Comparison of ENCODE assay signal across 12 cellular contexts in genomic region chr1:246597340-246597739, GRCh38. TPM values are rescaled to one million over a fixed set of nuclear protein-coding genes. Genes with fewer than 3 reads are reported as not detected.
DNase-seq lines count a peak whose midpoint lies in the region; ATAC-seq and TF ChIP-seq lines count a peak whose summit lies in the region.
"Had no signal": no experiment of that assay in that cellular context is flagged by ENCODE, and none has a peak within 500 bp of the region (broad histone marks: within the 10 kb centered on the region; RNA-seq: fewer than 3 reads in every experiment).

No MANE protein-coding gene starts in this region.

- peaks cover 38% of the 10 kb centered on the region for H3K4me1 Mint-ChIP-seq in chondrocyte (ENCODE audit: low read depth)

- H3K4me3 Mint-ChIP-seq in chondrocyte (ENCODE audit: unreplicated experiment), result no peak overlapping the region
- H3K4me3 Mint-ChIP-seq: activated naive CD4-positive, alpha-beta T cell treated with anti-CD3 and anti-CD28 coated beads for 36 hours; stimulated activated naive CD8-positive, alpha-beta T cell treated with anti-CD3 and anti-CD28 coated beads, Interleukin-15, amount 100 ng/mL, for 72 hours; T-helper 2 cell treated with Interferon-gamma antibody and Interleukin-4, amounts not matched to agents 5 μg/mL and 100 μg/mL, for 36 hours had no signal

- ATAC-seq in Right ventricle myocardium inferior, result peak; percentile 90
- ATAC-seq in GM18520 (IDR thresholded peaks at IDR 0.05; ENCODE audit: unreplicated experiment), result no peak
- ATAC-seq: sciatic nerve; stimulated activated naive CD8-positive, alpha-beta T cell treated with anti-CD3 and anti-CD28 coated beads, Interleukin-15, amount 100 ng/mL, for 72 hours had no signal

- no peak for TF ChIP-seq CTCF in chondrocyte (IDR thresholded peaks at IDR 0.05)

- H3K27me3 Mint-ChIP-seq in chondrocyte (ENCODE audit: low read depth), result no peaks in the 10 kb centered on the region
- H3K27me3 Mint-ChIP-seq: stimulated activated naive CD8-positive, alpha-beta T cell treated with anti-CD3 and anti-CD28 coated beads, Interleukin-15, amount 100 ng/mL, for 72 hours had no signal

- intact Hi-C loops in Right ventricle myocardium inferior (cut with DNase I) (loop anchor here (2.0 kb wide), 1 partner anchor 31 kb away; the partner anchor contains the start of genes CNST and TFB2M), cardiac septum (cut with DNase I) (no loop called here)

- no peak for DNase-seq in Right ventricle myocardium inferior (ENCODE audit: missing footprints)
- DNase-seq in cardiac septum (ENCODE audit: low spot score), result no peak
- no peak for DNase-seq in chondrocyte (ENCODE audit: low spot score)
- peak; percentile 23 for DNase-seq in left kidney (ENCODE audit: low read depth, low spot score)
- no peak for DNase-seq in CD1c-positive myeloid dendritic cell (ENCODE audit: extremely low spot score)
- no peak for DNase-seq in A172 (ENCODE audit: low spot score)
- DNase-seq in activated naive CD4-positive, alpha-beta T cell treated with Interleukin-2 at 50 U/mL for 16 hours, result no peak
- DNase-seq: activated naive CD4-positive, alpha-beta T cell treated with anti-CD3 and anti-CD28 coated beads for 36 hours; stimulated activated naive CD8-positive, alpha-beta T cell treated with anti-CD3 and anti-CD28 coated beads, Interleukin-15, amount 100 ng/mL, for 72 hours had no signal

- peak overlapping the region; percentile 76 for H3K27ac Mint-ChIP-seq in chondrocyte (ENCODE audit: unreplicated experiment)
- H3K27ac Mint-ChIP-seq: activated naive CD4-positive, alpha-beta T cell treated with anti-CD3 and anti-CD28 coated beads for 36 hours; stimulated activated naive CD8-positive, alpha-beta T cell treated with anti-CD3 and anti-CD28 coated beads, Interleukin-15, amount 100 ng/mL, for 72 hours; T-helper 2 cell treated with Interferon-gamma antibody and Interleukin-4, amounts not matched to agents 5 μg/mL and 100 μg/mL, for 36 hours had no signal

- no peaks in the 10 kb centered on the region for H3K9me3 Mint-ChIP-seq in chondrocyte (ENCODE audit: low read depth)
- H3K9me3 Mint-ChIP-seq: activated naive CD4-positive, alpha-beta T cell treated with anti-CD3 and anti-CD28 coated beads for 36 hours; stimulated activated naive CD8-positive, alpha-beta T cell treated with anti-CD3 and anti-CD28 coated beads, Interleukin-15, amount 100 ng/mL, for 72 hours; T-helper 2 cell treated with Interferon-gamma antibody and Interleukin-4, amounts not matched to agents 5 μg/mL and 100 μg/mL, for 36 hours had no signal

- H3K36me3 Mint-ChIP-seq in chondrocyte (ENCODE audit: low read depth), result peaks cover 4% of the 10 kb centered on the region

RNA-seq across cellular contexts. Expression of gene CNST, which starts 31.1 kb away (rescaled TPM):
- total RNA-seq in Right ventricle myocardium inferior (18.4 TPM), cardiac septum (10.9 TPM), chondrocyte (22.3 to 25.6 TPM (median 25.2 TPM) in 3 replicates)
- total RNA-seq in A172 (2014; rRNA removed; shearing (Covaris generic)), result 19.2 and 23.0 TPM in 2 replicates

RNA-seq across cellular contexts. Expression of gene TFB2M, which starts 31.3 kb away (rescaled TPM):
- total RNA-seq in Right ventricle myocardium inferior (18.0 TPM), cardiac septum (9.6 TPM), chondrocyte (9.6 to 12.3 TPM (median 10.6 TPM) in 3 replicates)
- 37.8 and 40.1 TPM in 2 replicates for total RNA-seq in A172 (2014; rRNA removed; shearing (Covaris generic))
